28 cellular contexts compared by ENCODE assay signal in genomic region chr17:60555786-60556185, GRCh38.
"Had no signal": no experiment of that assay in that cellular context is flagged by ENCODE, and none has a peak within 500 bp of the region (broad histone marks: within the 10 kb centered on the region; RNA-seq: fewer than 3 reads in every experiment).

No MANE protein-coding gene starts in this region.

- H3K27me3 Mint-ChIP-seq: stimulated activated memory B cell treated with anti-CD40 and anti-IgM and Interleukin-4, amounts not matched to agents 10 μg/mL and 1 μg/mL and 100 μg/mL, for 72 hours; stimulated activated naive CD8-positive, alpha-beta T cell treated with anti-CD3 and anti-CD28 coated beads, Interleukin-15, amount 100 ng/mL, for 72 hours; stimulated activated naive CD8-positive, alpha-beta T cell treated with anti-CD3 and anti-CD28 coated beads, Interleukin-15, Interleukin-2, amounts not matched to agents 100 ng/mL and 50 ng/mL, for 24 hours; type B pancreatic cell had no signal

- H3K36me3 Mint-ChIP-seq: stimulated activated effector memory CD8-positive, alpha-beta T cell treated with anti-CD3 and anti-CD28 coated beads, Interleukin-12 subunit alpha, Interleukin-12 subunit beta, amount 100 ng/mL, for 72 hours had no signal

- ATAC-seq: stimulated activated effector memory CD8-positive, alpha-beta T cell treated with anti-CD3 and anti-CD28 coated beads, Interleukin-12 subunit alpha, Interleukin-12 subunit beta, amount 100 ng/mL, for 72 hours; stimulated activated memory B cell treated with anti-CD40 and anti-IgM and Interleukin-4, amounts not matched to agents 10 μg/mL and 1 μg/mL and 100 μg/mL, for 72 hours; stimulated activated naive B cell treated with anti-CD40 and anti-IgM and Interleukin-4, amounts not matched to agents 10 μg/mL and 1 μg/mL and 100 μg/mL, for 72 hours; stimulated activated naive CD8-positive, alpha-beta T cell treated with anti-CD3 and anti-CD28 coated beads, Interleukin-15, amount 100 ng/mL, for 72 hours; stimulated activated naive CD8-positive, alpha-beta T cell treated with anti-CD3 and anti-CD28 coated beads, Interleukin-15, Interleukin-2, amounts not matched to agents 100 U/mL and 50 U/mL, for 24 hours; upper lobe of right lung had no signal

- H3K27me3 ChIP-seq: stomach, suprapubic skin, testis, thyroid gland, tibial artery, tibial nerve, transverse colon, upper lobe of left lung, upper lobe of right lung, uterus, vagina had no signal

- H3K4me3 Mint-ChIP-seq: stimulated activated effector memory CD8-positive, alpha-beta T cell treated with anti-CD3 and anti-CD28 coated beads, Interleukin-12 subunit alpha, Interleukin-12 subunit beta, amount 100 ng/mL, for 72 hours; stimulated activated memory B cell treated with anti-CD40 and anti-IgM and Interleukin-4, amounts not matched to agents 10 μg/mL and 1 μg/mL and 100 μg/mL, for 72 hours; stimulated activated naive B cell treated with anti-CD40 and anti-IgM and Interleukin-4, amounts not matched to agents 10 μg/mL and 1 μg/mL and 100 μg/mL, for 72 hours; stimulated activated naive CD8-positive, alpha-beta T cell treated with anti-CD3 and anti-CD28 coated beads, Interleukin-15, amount 100 ng/mL, for 72 hours; stimulated activated naive CD8-positive, alpha-beta T cell treated with anti-CD3 and anti-CD28 coated beads, Interleukin-15, Interleukin-2, amounts not matched to agents 100 ng/mL and 50 ng/mL, for 24 hours; type B pancreatic cell had no signal

- H3K4me1 ChIP-seq: suprapubic skin, testis, thyroid gland, tibial artery, tibial nerve, transverse colon, upper lobe of left lung, upper lobe of right lung, uterus, vagina had no signal

- H3K36me3 ChIP-seq: stomach, suprapubic skin, thoracic aorta, thyroid gland, tibial artery, transverse colon, upper lobe of left lung, upper lobe of right lung, uterus, vagina had no signal

- H3K27ac Mint-ChIP-seq: stimulated activated effector memory CD8-positive, alpha-beta T cell treated with anti-CD3 and anti-CD28 coated beads, Interleukin-12 subunit alpha, Interleukin-12 subunit beta, amount 100 ng/mL, for 72 hours; stimulated activated memory B cell treated with anti-CD40 and anti-IgM and Interleukin-4, amounts not matched to agents 10 μg/mL and 1 μg/mL and 100 μg/mL, for 72 hours; stimulated activated naive B cell treated with anti-CD40 and anti-IgM and Interleukin-4, amounts not matched to agents 10 μg/mL and 1 μg/mL and 100 μg/mL, for 72 hours; stimulated activated naive CD8-positive, alpha-beta T cell treated with anti-CD3 and anti-CD28 coated beads, Interleukin-15, Interleukin-2, amounts not matched to agents 100 ng/mL and 50 ng/mL, for 24 hours; type B pancreatic cell had no signal

- H3K4me3 ChIP-seq: stomach, suprapubic skin, testis, thoracic aorta, thyroid gland, tibial artery, tibial nerve, transverse colon, upper lobe of left lung, upper lobe of right lung, uterus, vagina had no signal

- H3K9me3 ChIP-seq: suprapubic skin, testis, thoracic aorta, thyroid gland, transverse colon, upper lobe of right lung, uterus had no signal

- DNase-seq: stimulated activated CD4-positive, alpha-beta T cell treated with anti-CD3 and anti-CD28 coated beads, Interleukin-2, amount 100 ng/mL, for 48 hours; stimulated activated CD4-positive, alpha-beta T cell treated with anti-CD3 and anti-CD28 coated beads, Interleukin-4, amount 100 ng/mL, for 1 hour; stimulated activated CD4-positive, alpha-beta T cell treated with anti-CD3 and anti-CD28 coated beads, Interleukin-4, amount 100 ng/mL, for 24 hours; stimulated activated CD4-positive, alpha-beta T cell treated with anti-CD3 and anti-CD28 coated beads, Interleukin-4, amount 100 ng/mL, for 4 hours; stimulated activated CD8-positive, alpha-beta memory T cell treated with anti-CD3 and anti-CD28 coated beads, Interleukin-4, amount 100 ng/mL, for 48 hours; stimulated activated naive B cell treated with anti-CD40 and anti-IgM and Interleukin-4, amounts not matched to agents 10 μg/mL and 1 μg/mL and 100 μg/mL, for 72 hours; stimulated activated naive CD4-positive, alpha-beta T cell; stimulated activated naive CD4-positive, alpha-beta T cell treated with Interleukin-2 at 50 U/mL for 16 hours; stimulated activated naive CD8-positive, alpha-beta T cell treated with anti-CD3 and anti-CD28 coated beads, Interleukin-15, amount 100 ng/mL, for 72 hours; stimulated activated naive CD8-positive, alpha-beta T cell treated with anti-CD3 and anti-CD28 coated beads, Interleukin-15, Interleukin-2, amounts not matched to agents 100 U/mL and 50 U/mL, for 24 hours; stomach; substantia nigra; testis; thyroid gland; tibial artery; transverse colon; trophoblast cell; upper lobe of left lung; upper lobe of right lung; uterus had no signal

- H3K9me3 Mint-ChIP-seq: stimulated activated effector memory CD8-positive, alpha-beta T cell treated with anti-CD3 and anti-CD28 coated beads, Interleukin-12 subunit alpha, Interleukin-12 subunit beta, amount 100 ng/mL, for 72 hours had no signal

- H3K4me1 Mint-ChIP-seq: stimulated activated effector memory CD8-positive, alpha-beta T cell treated with anti-CD3 and anti-CD28 coated beads, Interleukin-12 subunit alpha, Interleukin-12 subunit beta, amount 100 ng/mL, for 72 hours; stimulated activated memory B cell treated with anti-CD40 and anti-IgM and Interleukin-4, amounts not matched to agents 10 μg/mL and 1 μg/mL and 100 μg/mL, for 72 hours; stimulated activated naive B cell treated with anti-CD40 and anti-IgM and Interleukin-4, amounts not matched to agents 10 μg/mL and 1 μg/mL and 100 μg/mL, for 72 hours; stimulated activated naive CD8-positive, alpha-beta T cell treated with anti-CD3 and anti-CD28 coated beads, Interleukin-15, amount 100 ng/mL, for 72 hours had no signal

- H3K27ac ChIP-seq: suprapubic skin, testis, thoracic aorta, thyroid gland, tibial artery, tibial nerve, transverse colon, upper lobe of left lung, upper lobe of right lung, uterus, vagina had no signal
